In the genomic region with DNA sequence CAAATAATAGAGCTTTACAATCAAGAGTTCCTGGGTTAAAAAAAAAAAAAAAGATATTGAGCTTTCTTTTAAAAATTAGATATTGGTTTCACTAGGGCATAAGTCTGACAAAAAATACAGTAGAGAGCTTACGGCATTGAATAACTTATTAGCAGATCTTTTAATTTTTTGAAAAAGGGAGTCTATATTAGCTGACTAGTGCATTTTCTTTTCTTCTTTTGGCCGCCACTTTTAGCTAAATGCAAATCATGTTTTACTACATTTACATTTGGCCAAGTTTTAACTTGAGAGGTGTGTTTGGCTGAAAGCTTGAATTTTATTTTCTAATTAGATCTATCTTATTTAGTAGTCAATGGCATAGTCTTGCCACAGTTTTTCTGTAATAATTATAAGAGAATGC, we compare ENCODE assay signal across 2 cellular contexts.
TF ChIP-seq lines count a peak whose summit lies in the region.

No MANE protein-coding gene starts in this region.

TF ChIP-seq in HepG2, 621 proteins besides CTCF, POLR2A, EP300 and RAD21 (continued from another document):
- TF ChIP-seq, protein P1, sequence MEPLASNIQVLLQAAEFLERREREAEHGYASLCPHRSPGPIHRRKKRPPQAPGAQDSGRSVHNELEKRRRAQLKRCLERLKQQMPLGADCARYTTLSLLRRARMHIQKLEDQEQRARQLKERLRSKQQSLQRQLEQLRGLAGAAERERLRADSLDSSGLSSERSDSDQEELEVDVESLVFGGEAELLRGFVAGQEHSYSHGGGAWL (CRISPR knock-in tag; IDR thresholded peaks at IDR 0.05): no peak
- TF ChIP-seq MAFK (conservative IDR thresholded peaks at IDR 0.05 in 1 of 2, IDR thresholded peaks at IDR 0.05 in 1 of 2; ENCODE audit: low read length in 2 of 2) (peak; percentile 24 to 72), ZNF558 (CRISPR knock-in tag; IDR thresholded peaks at IDR 0.05; ENCODE audit: borderline replicate concordance) (no peak), HNRNPK (IDR thresholded peaks at IDR 0.05; ENCODE audit: low read depth, low read length, poor library complexity, severe bottlenecking) (no peak), SP2 (CRISPR knock-in tag; IDR thresholded peaks at IDR 0.05) (no peak), GABPB1 (CRISPR knock-in tag; IDR thresholded peaks at IDR 0.05) (no peak)

TF ChIP-seq in WTC11, 78 proteins besides CTCF, POLR2A, EP300 and RAD21 (continued from another document):
- TF ChIP-seq, protein P2, sequence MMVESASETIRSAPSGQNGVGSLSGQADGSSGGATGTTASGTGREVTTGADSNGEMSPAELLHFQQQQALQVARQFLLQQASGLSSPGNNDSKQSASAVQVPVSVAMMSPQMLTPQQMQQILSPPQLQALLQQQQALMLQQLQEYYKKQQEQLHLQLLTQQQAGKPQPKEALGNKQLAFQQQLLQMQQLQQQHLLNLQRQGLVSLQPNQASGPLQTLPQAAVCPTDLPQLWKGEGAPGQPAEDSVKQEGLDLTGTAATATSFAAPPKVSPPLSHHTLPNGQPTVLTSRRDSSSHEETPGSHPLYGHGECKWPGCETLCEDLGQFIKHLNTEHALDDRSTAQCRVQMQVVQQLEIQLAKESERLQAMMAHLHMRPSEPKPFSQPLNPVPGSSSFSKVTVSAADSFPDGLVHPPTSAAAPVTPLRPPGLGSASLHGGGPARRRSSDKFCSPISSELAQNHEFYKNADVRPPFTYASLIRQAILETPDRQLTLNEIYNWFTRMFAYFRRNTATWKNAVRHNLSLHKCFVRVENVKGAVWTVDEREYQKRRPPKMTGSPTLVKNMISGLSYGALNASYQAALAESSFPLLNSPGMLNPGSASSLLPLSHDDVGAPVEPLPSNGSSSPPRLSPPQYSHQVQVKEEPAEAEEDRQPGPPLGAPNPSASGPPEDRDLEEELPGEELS (CRISPR knock-in tag; IDR thresholded peaks at IDR 0.05): no peak
- TF ChIP-seq, protein P3, sequence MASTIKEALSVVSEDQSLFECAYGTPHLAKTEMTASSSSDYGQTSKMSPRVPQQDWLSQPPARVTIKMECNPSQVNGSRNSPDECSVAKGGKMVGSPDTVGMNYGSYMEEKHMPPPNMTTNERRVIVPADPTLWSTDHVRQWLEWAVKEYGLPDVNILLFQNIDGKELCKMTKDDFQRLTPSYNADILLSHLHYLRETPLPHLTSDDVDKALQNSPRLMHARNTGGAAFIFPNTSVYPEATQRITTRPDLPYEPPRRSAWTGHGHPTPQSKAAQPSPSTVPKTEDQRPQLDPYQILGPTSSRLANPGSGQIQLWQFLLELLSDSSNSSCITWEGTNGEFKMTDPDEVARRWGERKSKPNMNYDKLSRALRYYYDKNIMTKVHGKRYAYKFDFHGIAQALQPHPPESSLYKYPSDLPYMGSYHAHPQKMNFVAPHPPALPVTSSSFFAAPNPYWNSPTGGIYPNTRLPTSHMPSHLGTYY (CRISPR knock-in tag; IDR thresholded peaks at IDR 0.05): no peak
- TF ChIP-seq SMAD4 (CRISPR knock-in tag; IDR thresholded peaks at IDR 0.05) (no peak), TCF7 (CRISPR knock-in tag; IDR thresholded peaks at IDR 0.05; ENCODE audit: low read depth) (no peak)
- TF ChIP-seq, protein P4, sequence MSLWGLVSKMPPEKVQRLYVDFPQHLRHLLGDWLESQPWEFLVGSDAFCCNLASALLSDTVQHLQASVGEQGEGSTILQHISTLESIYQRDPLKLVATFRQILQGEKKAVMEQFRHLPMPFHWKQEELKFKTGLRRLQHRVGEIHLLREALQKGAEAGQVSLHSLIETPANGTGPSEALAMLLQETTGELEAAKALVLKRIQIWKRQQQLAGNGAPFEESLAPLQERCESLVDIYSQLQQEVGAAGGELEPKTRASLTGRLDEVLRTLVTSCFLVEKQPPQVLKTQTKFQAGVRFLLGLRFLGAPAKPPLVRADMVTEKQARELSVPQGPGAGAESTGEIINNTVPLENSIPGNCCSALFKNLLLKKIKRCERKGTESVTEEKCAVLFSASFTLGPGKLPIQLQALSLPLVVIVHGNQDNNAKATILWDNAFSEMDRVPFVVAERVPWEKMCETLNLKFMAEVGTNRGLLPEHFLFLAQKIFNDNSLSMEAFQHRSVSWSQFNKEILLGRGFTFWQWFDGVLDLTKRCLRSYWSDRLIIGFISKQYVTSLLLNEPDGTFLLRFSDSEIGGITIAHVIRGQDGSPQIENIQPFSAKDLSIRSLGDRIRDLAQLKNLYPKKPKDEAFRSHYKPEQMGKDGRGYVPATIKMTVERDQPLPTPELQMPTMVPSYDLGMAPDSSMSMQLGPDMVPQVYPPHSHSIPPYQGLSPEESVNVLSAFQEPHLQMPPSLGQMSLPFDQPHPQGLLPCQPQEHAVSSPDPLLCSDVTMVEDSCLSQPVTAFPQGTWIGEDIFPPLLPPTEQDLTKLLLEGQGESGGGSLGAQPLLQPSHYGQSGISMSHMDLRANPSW (CRISPR knock-in tag; conservative IDR thresholded peaks at IDR 0.05; ENCODE audit: low read depth): no peak
- TF ChIP-seq, protein P5, sequence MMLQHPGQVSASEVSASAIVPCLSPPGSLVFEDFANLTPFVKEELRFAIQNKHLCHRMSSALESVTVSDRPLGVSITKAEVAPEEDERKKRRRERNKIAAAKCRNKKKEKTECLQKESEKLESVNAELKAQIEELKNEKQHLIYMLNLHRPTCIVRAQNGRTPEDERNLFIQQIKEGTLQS (CRISPR knock-in tag; conservative IDR thresholded peaks at IDR 0.05): no peak
